ENCODE assay signal across 19 cellular contexts in genomic region chr2:197327073-197327775, GRCh38. TPM values are rescaled to one million over a fixed set of nuclear protein-coding genes. Genes with fewer than 3 reads are reported as not detected.
A peak's percentile ranks its signal among the peaks of the same experiment; 100 is the strongest.
DNase-seq lines count a peak whose midpoint lies in the region; ATAC-seq and TF ChIP-seq lines count a peak whose summit lies in the region.
"Had no signal": no experiment of that assay in that cellular context is flagged by ENCODE, and none has a peak within 500 bp of the region (broad histone marks: within the 10 kb centered on the region; RNA-seq: fewer than 3 reads in every experiment).

No MANE protein-coding gene starts in this region.

- H3K27me3 ChIP-seq in CD4-positive, alpha-beta memory T cell (ENCODE audit: insufficient read depth, low read length) = no peaks in the 10 kb centered on the region
- H3K27me3 ChIP-seq in effector memory CD4-positive, alpha-beta T cell (replicated peaks; ENCODE audit: control insufficient read depth, insufficient read depth, low read length, poor library complexity, severe bottlenecking) = no peaks in the 10 kb centered on the region
- no peaks in the 10 kb centered on the region for H3K27me3 ChIP-seq in hepatocyte
- H3K27me3 ChIP-seq: BLaER1 had no signal

- no peaks in the 10 kb centered on the region for H4K20me1 ChIP-seq in hepatocyte (ENCODE audit: insufficient read depth, poor library complexity, severe bottlenecking)
- H4K20me1 ChIP-seq: BLaER1 had no signal

- peaks cover 0 to 5% (median 0%) of the 10 kb centered on the region in 8 donors for H3K9me3 Mint-ChIP-seq in CD4-positive, alpha-beta memory T cell
- H3K9me3 Mint-ChIP-seq in T-cell = peaks cover 0 to 7% (median 0%) of the 10 kb centered on the region in 3 donors

- H3K4me2 ChIP-seq in hepatocyte = no peak overlapping the region
- H3K4me2 ChIP-seq: BLaER1 had no signal

- intact Hi-C loops in CD4-positive, alpha-beta memory T cell (cut with micrococcal nuclease) = loop anchor here (5.0 kb wide), 1 partner anchor 190 kb away; no protein-coding TSS in a partner anchor

- H3K79me2 ChIP-seq in hepatocyte = no peaks in the 10 kb centered on the region

- H3K4me1 Mint-ChIP-seq in CD4-positive, alpha-beta memory T cell = peaks cover 44 to 59% (median 55%) of the 10 kb centered on the region in 4 donors
- peaks cover 59 to 63% (median 61%) of the 10 kb centered on the region in 3 donors for H3K4me1 Mint-ChIP-seq in T-cell

- H3K9me3 ChIP-seq in CD4-positive, alpha-beta memory T cell (ENCODE audit: control insufficient read depth in 1 of 2, low read length in 2 of 2) = no peaks in the 10 kb centered on the region
- H3K9me3 ChIP-seq in effector memory CD4-positive, alpha-beta T cell (ENCODE audit: control insufficient read depth, low read length) = no peaks in the 10 kb centered on the region
- H3K9me3 ChIP-seq in hepatocyte (ENCODE audit: low read depth) = no peaks in the 10 kb centered on the region
- H3K9me3 ChIP-seq: BLaER1, psoas muscle had no signal

- peaks cover 64% of the 10 kb centered on the region for H3K4me1 ChIP-seq in CD4-positive, alpha-beta memory T cell (ENCODE audit: insufficient read depth, low read length)
- peaks cover 22% of the 10 kb centered on the region for H3K4me1 ChIP-seq in effector memory CD4-positive, alpha-beta T cell (ENCODE audit: control insufficient read depth, insufficient read depth, low read length, poor library complexity, severe bottlenecking)
- H3K4me1 ChIP-seq in hepatocyte (ENCODE audit: insufficient read depth) = no peaks in the 10 kb centered on the region
- H3K4me1 ChIP-seq: BLaER1, psoas muscle had no signal

- H3K27ac ChIP-seq in CD4-positive, alpha-beta memory T cell (ENCODE audit: low read depth, low read length) = no peak overlapping the region
- no peak overlapping the region for H3K27ac ChIP-seq in effector memory CD4-positive, alpha-beta T cell (ENCODE audit: insufficient read depth, low read length, poor library complexity, severe bottlenecking)
- no peak overlapping the region for H3K27ac ChIP-seq in substantia nigra (ENCODE audit: low read depth, low read length, poor library complexity, severe bottlenecking)
- H3K27ac ChIP-seq in hepatocyte = no peak overlapping the region
- H3K27ac ChIP-seq: BLaER1, psoas muscle had no signal

- no peaks in the 10 kb centered on the region for H3K36me3 ChIP-seq in CD4-positive, alpha-beta memory T cell (ENCODE audit: insufficient read depth, low read length)
- H3K36me3 ChIP-seq in effector memory CD4-positive, alpha-beta T cell (ENCODE audit: control insufficient read depth, insufficient read depth, low read length) = no peaks in the 10 kb centered on the region
- no peaks in the 10 kb centered on the region for H3K36me3 ChIP-seq in hepatocyte (replicated peaks; ENCODE audit: insufficient read depth, low read depth)
- H3K36me3 ChIP-seq: BLaER1 had no signal

- H3K4me3 ChIP-seq in CD4-positive, alpha-beta memory T cell (ENCODE audit: low read length in 2 of 2) = peak overlapping the region; percentile 4 to 7
- peak overlapping the region; percentile 1 for H3K4me3 ChIP-seq in effector memory CD4-positive, alpha-beta T cell (ENCODE audit: insufficient read depth, low read depth, low read length, poor library complexity, severe bottlenecking)
- H3K4me3 ChIP-seq in hepatocyte = no peak overlapping the region
- H3K4me3 ChIP-seq: BLaER1, psoas muscle had no signal

- no peak for ATAC-seq in T-cell (replicated peaks in 1 of 4)
- no peak for ATAC-seq in GM19023 (IDR thresholded peaks at IDR 0.05; ENCODE audit: unreplicated experiment)
- ATAC-seq: psoas muscle had no signal

- CTCF ChIA-PET in CD4-positive, alpha-beta memory T cell (lab: Charles Lee; ENCODE audit: partially characterized antibody) = interaction anchor here (0.6 to 8.5 kb wide), 10 partner anchors 10 to 214 kb away, joined by 3 to 43 read pairs (median 6); partner anchors contain the start of gene ANKRD44
- CTCF ChIA-PET in T-cell (lab: Charles Lee) = interaction anchor here (0.7 to 2.4 kb wide), 5 partner anchors 9 to 214 kb away, joined by 3 to 7 read pairs (median 4); no protein-coding TSS in a partner anchor

- no peaks in the 10 kb centered on the region for H3K27me3 Mint-ChIP-seq in CD4-positive, alpha-beta memory T cell
- no peaks in the 10 kb centered on the region for H3K27me3 Mint-ChIP-seq in T-cell
- H3K27me3 Mint-ChIP-seq: memory B cell had no signal

- DNase-seq in NOMO-1 treated with DMSO at 0.1 percent for 48 hours (lab: John Stamatoyannopoulos, UW; ENCODE audit: unreplicated experiment) (peak; percentile 13), NOMO-1 treated with dmso at 0.1 percent for 144 hours (lab: John Stamatoyannopoulos, UW; ENCODE audit: unreplicated experiment) (no peak), T-cell (no peak), substantia nigra (lab: John Stamatoyannopoulos, UW) (no peak), hepatocyte (ENCODE audit: low spot score) (no peak)
- DNase-seq in CD4-positive, alpha-beta memory T cell = no peak
- DNase-seq in effector memory CD4-positive, alpha-beta T cell = no peak
- DNase-seq: 8988T; activated CD4-positive, CD25-positive, alpha-beta regulatory T cell treated with anti-CD3 and anti-CD28 coated beads, Interleukin-2, amount 50 U/mL, for 72 hours; DMS79; hippocampal formation; kidney; NCI-H146; NCI-H226; psoas muscle; trophoblast cell had no signal

- H3K27ac Mint-ChIP-seq in CD4-positive, alpha-beta memory T cell = peak overlapping the region; percentile 31 to 93 (median 84)
- H3K27ac Mint-ChIP-seq in T-cell = peak overlapping the region; percentile 98
- H3K27ac Mint-ChIP-seq: memory B cell had no signal

- POLR2A ChIA-PET in CD4-positive, alpha-beta memory T cell (lab: Charles Lee; ENCODE audit: partially characterized antibody) = interaction anchor here (0.9 to 9.0 kb wide), 10 partner anchors 9 to 193 kb away, joined by 3 to 71 read pairs (median 4); partner anchors contain the start of gene ANKRD44
- POLR2A ChIA-PET in T-cell (lab: Charles Lee) = interaction anchor here (0.6 to 0.9 kb wide), 2 partner anchors 207 to 358 kb away, joined by 3 to 8 read pairs; no protein-coding TSS in a partner anchor

- 83% methylated on average over 3 of the region's 3 CpGs for WGBS in hepatocyte (ENCODE audit: low lambda C conversion rate, missing lambda C conversion rate)

- peaks cover 0 to 6% of the 10 kb centered on the region in 2 donors for H3K36me3 Mint-ChIP-seq in CD4-positive, alpha-beta memory T cell
- no peaks in the 10 kb centered on the region for H3K36me3 Mint-ChIP-seq in T-cell

- no peak for TF ChIP-seq CTCF in hepatocyte (IDR thresholded peaks at IDR 0.05; ENCODE audit: poor library complexity)

- peak overlapping the region; percentile 38 to 80 (median 68) for H3K4me3 Mint-ChIP-seq in CD4-positive, alpha-beta memory T cell
- peak overlapping the region; percentile 64 to 69 (median 64) for H3K4me3 Mint-ChIP-seq in T-cell
- H3K4me3 Mint-ChIP-seq: memory B cell had no signal

- no peak overlapping the region for H2AFZ ChIP-seq in hepatocyte

- no peaks in the 10 kb centered on the region for H3K9me2 ChIP-seq in hepatocyte (replicated peaks; ENCODE audit: insufficient read depth)

RNA-seq across cellular contexts. Expression of gene ANKRD44, which starts 16.6 kb away (rescaled TPM):
- 100 to 1,000 TPM; 229 to 248 TPM for total RNA-seq in CD4-positive, alpha-beta memory T cell
- polyA plus RNA-seq in CD4-positive, alpha-beta memory T cell = 10 to 100 TPM; 51.5 to 87.9 TPM
- total RNA-seq in T-cell (100 to 1,000 TPM; 225 to 333 (median 238) TPM), hepatocyte (5.9 and 7.5 TPM in 2 replicates)
- 1.7 and 9.1 TPM in 2 replicates for polyA plus RNA-seq in hepatocyte

Comparison
In these comparisons a context has a peak if more than half of its experiments do, and no peak if none do; other contexts are left out.
1. RNA of gene ANKRD44, which starts 16.6 kb away (total RNA-seq): 229 to 248 TPM in CD4-positive, alpha-beta memory T cell and 225 to 333 TPM in T-cell; 5.9 to 7.5 TPM in hepatocyte; every median in the first group is over 10 times any median in the second.